8 cellular contexts compared by ENCODE assay signal in genomic region chr5:69368458-69369368, GRCh38. TPM values are rescaled to one million over a fixed set of nuclear protein-coding genes. Genes with fewer than 3 reads are reported as not detected.
DNase-seq lines count a peak whose midpoint lies in the region; FAIRE-seq and TF ChIP-seq lines count a peak whose summit lies in the region.

No MANE protein-coding gene starts in this region.

- H3K27ac Mint-ChIP-seq in HFFc6, result peak overlapping the region; percentile 98

- DNase-seq in ELF-1 (ENCODE audit: low read depth, low spot score) (peak; percentile 53), HFFc6 (peak; percentile 31), RKO (ENCODE audit: low spot score) (peak; percentile 41), breast epithelium (ENCODE audit: low spot score in 2 of 2) (no peak), kidney glomerular epithelial cell (lab: John Stamatoyannopoulos, UW) (peak; percentile 65), GM12892 (ENCODE audit: insufficient read length) (no peak), NOMO-1 treated with DMSO at 0.1 percent for 48 hours (lab: John Stamatoyannopoulos, UW; ENCODE audit: unreplicated experiment) (no peak)
- DNase-seq in stimulated activated naive CD4-positive, alpha-beta T cell (lab: John Stamatoyannopoulos, UW), result peak in 5 of 6 experiments; percentile 35 to 76 (median 57)

- H3K27me3 Mint-ChIP-seq in HFFc6 (ENCODE audit: insufficient read depth), result no peaks in the 10 kb centered on the region

- H3K9me3 Mint-ChIP-seq in HFFc6, result no peaks in the 10 kb centered on the region

- no peaks in the 10 kb centered on the region for H3K36me3 ChIP-seq in breast epithelium

- no peaks in the 10 kb centered on the region for H3K9me3 ChIP-seq in breast epithelium

- H3K4me1 ChIP-seq in breast epithelium, result peaks cover 0 to 9% of the 10 kb centered on the region in 2 donors

- TF ChIP-seq CTCF in HFFc6 (IDR thresholded peaks at IDR 0.05) (0 out of 2 replicates have a peak, but pooled peaks have one; percentile 4), breast epithelium (IDR thresholded peaks at IDR 0.05) (no peak)

- peaks cover 44% of the 10 kb centered on the region for H3K4me1 Mint-ChIP-seq in HFFc6 (ENCODE audit: low read depth)

- TF ChIP-seq POLR2A in breast epithelium (IDR thresholded peaks at IDR 0.05) (no peak), GM12892 (IDR thresholded peaks at IDR 0.05; ENCODE audit: low read depth, low read length) (no peak)

- H3K27ac ChIP-seq in breast epithelium, result peak overlapping the region; percentile 98 to 99

- H3K36me3 Mint-ChIP-seq in HFFc6 (ENCODE audit: low read depth), result peaks cover 33% of the 10 kb centered on the region

- intact Hi-C loops in breast epithelium (cut with DNase I; ENCODE audit: low total_unique reads), result no loop called here

- no peaks in the 10 kb centered on the region for H3K27me3 ChIP-seq in breast epithelium

- FAIRE-seq in GM12892 (lab: Jason Lieb, UNC), result no peak

- H3K4me3 Mint-ChIP-seq in HFFc6, result peak overlapping the region; percentile 98

- H3K4me3 ChIP-seq in breast epithelium, result peak overlapping the region; percentile 73 to 82 (median 81)

RNA-seq across cellular contexts. Expression of gene AK6, which starts 0.6 kb away (rescaled TPM):
- total RNA-seq in HFFc6 (2021; fragmentation: NEBNext Ultra II Directional; extraction: Animal tissue kit (Norgen Biotek cat#: 25700)), result 10 to 100 TPM; 35.8 to 51.3 (median 43.7) TPM
- total RNA-seq in breast epithelium, result 10 to 100 TPM; 19.5 to 35.8 (median 25.6) TPM
- polyA plus RNA-seq in GM12892 (2012; ENCODE audit: missing spikeins), result 110 TPM

RNA-seq across cellular contexts. Expression of gene TAF9, which starts 0.6 kb away (rescaled TPM):
- 100 to 1,000 TPM in 1 of 6 experiments, 10 to 100 TPM in 5; 81.0 to 110 (median 97.5) TPM for total RNA-seq in HFFc6 (2021; fragmentation: NEBNext Ultra II Directional; extraction: Animal tissue kit (Norgen Biotek cat#: 25700))
- 10 to 100 TPM; 35.4 to 44.9 (median 38.3) TPM for total RNA-seq in breast epithelium
- polyA plus RNA-seq in GM12892 (2012; ENCODE audit: missing spikeins), result 103 TPM

RNA-seq across cellular contexts. Expression of gene RAD17, which starts 0.9 kb away (rescaled TPM):
- total RNA-seq in HFFc6 (2021; fragmentation: NEBNext Ultra II Directional; extraction: Animal tissue kit (Norgen Biotek cat#: 25700)), result 10 to 100 TPM; 17.3 to 22.2 (median 19.1) TPM
- 10 to 100 TPM; 14.6 to 24.1 (median 14.7) TPM for total RNA-seq in breast epithelium
- polyA plus RNA-seq in GM12892 (2012; ENCODE audit: missing spikeins), result 35.7 TPM

RNA-seq across cellular contexts. Expression of gene CCDC125, which starts 36.1 kb away (rescaled TPM):
- 1 to 10 TPM; 2.7 to 3.8 (median 3.1) TPM for total RNA-seq in HFFc6 (2021; fragmentation: NEBNext Ultra II Directional; extraction: Animal tissue kit (Norgen Biotek cat#: 25700))
- total RNA-seq in breast epithelium, result 10 to 100 TPM in 2 of 3 donors, 1 to 10 TPM in 1; 6.6 to 18.4 (median 13.8) TPM
- 7.7 TPM for polyA plus RNA-seq in GM12892 (2012; ENCODE audit: missing spikeins)

RNA-seq across cellular contexts. Expression of gene MARVELD2, which starts 46.2 kb away (rescaled TPM):
- under 1 TPM in 1 of 6 experiments, not detected in 5; 0.16 TPM for total RNA-seq in HFFc6 (2021; fragmentation: NEBNext Ultra II Directional; extraction: Animal tissue kit (Norgen Biotek cat#: 25700))
- total RNA-seq in breast epithelium, result 10 to 100 TPM in 2 of 3 donors, under 1 TPM in 1; 0.32 to 24.7 (median 11.1) TPM
- 2.0 TPM for polyA plus RNA-seq in GM12892 (2012; ENCODE audit: missing spikeins)

Comparison
In these comparisons a context has a peak if more than half of its experiments do, and no peak if none do; other contexts are left out.
1. DNase-seq: peak in ELF-1 (single experiment), HFFc6 (single experiment), RKO (single experiment), kidney glomerular epithelial cell (single experiment) and stimulated activated naive CD4-positive, alpha-beta T cell (5 of 6); none in breast epithelium (0 of 2), GM12892 (single experiment) and NOMO-1 treated with DMSO at 0.1 percent for 48 hours (single experiment).